In genomic region chr3:81087607-81088006, GRCh38 we compare ENCODE assay signal across 26 cellular contexts.
"Had no signal": no experiment of that assay in that cellular context is flagged by ENCODE, and none has a peak within 500 bp of the region (broad histone marks: within the 10 kb centered on the region; RNA-seq: fewer than 3 reads in every experiment).

No MANE protein-coding gene starts in this region.

- H3K79me2 ChIP-seq: parathyroid adenoma had no signal

- H3K36me3 ChIP-seq: neural progenitor cell, ovary, stomach, thoracic aorta, thyroid gland, tibial nerve, upper lobe of left lung, vagina had no signal

- H3K4me2 ChIP-seq: neural progenitor cell had no signal

- H3K27me3 ChIP-seq: neural progenitor cell, ovary, stomach, thyroid gland, tibial nerve, upper lobe of left lung, vagina had no signal

- H3K4me3 ChIP-seq: neural progenitor cell, ovary, psoas muscle, skin epidermis, stomach, thoracic aorta, thyroid gland, tibial nerve, upper lobe of left lung, vagina had no signal

- H2AFZ ChIP-seq: neural progenitor cell, parathyroid adenoma had no signal

- DNase-seq: naive thymus-derived CD4-positive, alpha-beta T cell; natural killer cell; occipital lobe; ovary; posterior cingulate gyrus; psoas muscle; right cardiac atrium; stimulated activated CD4-positive, alpha-beta T cell treated with anti-CD3 and anti-CD28 coated beads, Interleukin-15, amount 100 ng/mL, for 24 hours; stimulated activated CD4-positive, alpha-beta T cell treated with anti-CD3 and anti-CD28 coated beads, Interleukin-2, amount 100 ng/mL, for 24 hours; stimulated activated CD4-positive, alpha-beta T cell treated with anti-CD3 and anti-CD28 coated beads, Interleukin-2, amount 100 ng/mL, for 48 hours; stimulated activated CD4-positive, alpha-beta T cell treated with anti-CD3 and anti-CD28 coated beads, Interleukin-4, amount 100 ng/mL, for 24 hours; stimulated activated naive B cell treated with anti-CD40 and anti-IgM and Interleukin-4, amounts not matched to agents 10 μg/mL and 1 μg/mL and 100 μg/mL, for 72 hours; stimulated activated naive CD4-positive, alpha-beta T cell treated with Interleukin-2 at 50 U/mL for 16 hours; stomach; thyroid gland; trophoblast cell; upper lobe of left lung had no signal

- FAIRE-seq: urothelium cell line had no signal

- H3K9me3 ChIP-seq: ovary, psoas muscle, thoracic aorta, thyroid gland, tibial nerve, upper lobe of left lung, vagina had no signal

- ATAC-seq: naive thymus-derived CD4-positive, alpha-beta T cell; natural killer cell; psoas muscle; right cardiac atrium; sciatic nerve; stimulated activated effector memory CD8-positive, alpha-beta T cell treated with anti-CD3 and anti-CD28 coated beads, Interleukin-12 subunit alpha, Interleukin-12 subunit beta, amount 100 ng/mL, for 72 hours; stimulated activated naive B cell treated with anti-CD40 and anti-IgM and Interleukin-4, amounts not matched to agents 10 μg/mL and 1 μg/mL and 100 μg/mL, for 72 hours had no signal

- H3K9ac ChIP-seq: neural progenitor cell, parathyroid adenoma had no signal

- H3K27ac ChIP-seq: neural progenitor cell, ovary, parathyroid adenoma, psoas muscle, skin epidermis, stomach, thoracic aorta, thyroid gland, tibial nerve, upper lobe of left lung, vagina had no signal

- H3K4me1 ChIP-seq: neural progenitor cell, parathyroid adenoma, psoas muscle, stomach, thyroid gland, tibial nerve, upper lobe of left lung, vagina had no signal
